Comparison of ENCODE assay signal across 26 cellular contexts in the genomic region with DNA sequence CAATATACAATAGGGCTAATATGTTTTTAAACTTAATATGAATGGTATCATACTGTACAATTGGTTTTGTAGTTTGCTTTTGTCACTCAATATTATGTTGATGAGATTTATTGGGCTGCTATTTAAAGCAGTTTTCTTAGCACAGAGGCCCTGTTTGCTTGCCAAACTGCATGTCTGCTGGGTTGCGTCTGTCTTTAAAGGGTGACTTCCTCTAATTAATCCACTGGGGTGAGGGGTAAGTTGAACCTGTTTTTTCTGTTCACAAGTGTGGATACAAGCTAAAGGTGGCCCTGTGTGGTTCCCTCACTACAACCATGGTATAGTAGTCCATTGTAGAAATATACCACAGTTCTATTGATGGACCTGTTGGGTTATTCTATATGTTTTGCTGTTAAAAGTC.
"Had no signal": no experiment of that assay in that cellular context is flagged by ENCODE, and none has a peak within 500 bp of the region (broad histone marks: within the 10 kb centered on the region; RNA-seq: fewer than 3 reads in every experiment).

No MANE protein-coding gene starts in this region.

- H3K9me3 Mint-ChIP-seq: activated naive CD8-positive, alpha-beta T cell treated with anti-CD3 and anti-CD28 coated beads for 36 hours; activated T-helper 17 cell treated with anti-CD3 and anti-CD28 coated beads, Interleukin-2, amount 50 U/mL, for 72 hours; effector memory CD8-positive, alpha-beta T cell; naive B cell; neural crest cell had no signal

- H3K4me3 Mint-ChIP-seq: activated CD8-positive, alpha-beta T cell treated with anti-CD3 and anti-CD28 coated beads, Interleukin-2, amount 10 ng/mL, durations not matched to agents 7 days and 5 days; activated naive CD8-positive, alpha-beta T cell treated with anti-CD3 and anti-CD28 coated beads for 36 hours; activated T-helper 17 cell treated with anti-CD3 and anti-CD28 coated beads, Interleukin-2, amount 50 U/mL, for 72 hours; effector memory CD8-positive, alpha-beta T cell; neural crest cell had no signal

- H3K9me3 ChIP-seq: breast epithelium, colonic mucosa, lower lobe of right lung, spleen, testis, uterus had no signal

- H3K27ac Mint-ChIP-seq: activated CD8-positive, alpha-beta T cell treated with anti-CD3 and anti-CD28 coated beads, Interleukin-2, amount 10 ng/mL, durations not matched to agents 7 days and 5 days; activated naive CD8-positive, alpha-beta T cell treated with anti-CD3 and anti-CD28 coated beads for 36 hours had no signal

- H3K4me3 ChIP-seq: breast epithelium, colonic mucosa, dorsolateral prefrontal cortex, lower lobe of right lung, spleen, testis, uterus had no signal

- H3K4me1 Mint-ChIP-seq: neural crest cell had no signal

- H3K27me3 ChIP-seq: breast epithelium, colonic mucosa, dorsolateral prefrontal cortex, spleen, testis, uterus had no signal

- ATAC-seq: activated CD8-positive, alpha-beta T cell treated with anti-CD3 and anti-CD28 coated beads, Interleukin-2, amount 10 ng/mL, durations not matched to agents 7 days and 5 days; activated T-helper 17 cell treated with anti-CD3 and anti-CD28 coated beads, Interleukin-2, amount 50 U/mL, for 72 hours; effector memory CD8-positive, alpha-beta T cell; esophagus mucosa; lower lobe of right lung had no signal

- H3K27me3 Mint-ChIP-seq: activated naive CD8-positive, alpha-beta T cell treated with anti-CD3 and anti-CD28 coated beads for 36 hours; activated T-helper 17 cell treated with anti-CD3 and anti-CD28 coated beads, Interleukin-2, amount 50 U/mL, for 72 hours; effector memory CD8-positive, alpha-beta T cell; naive B cell had no signal

- FAIRE-seq: astrocyte, endothelial cell of umbilical vein, islet of Langerhans, TTC549 had no signal

- H3K27ac ChIP-seq: breast epithelium, colonic mucosa, lower lobe of right lung, spleen, testis, uterus had no signal

- H3K4me1 ChIP-seq: breast epithelium, colonic mucosa, testis, uterus had no signal

- H3K36me3 ChIP-seq: breast epithelium, colonic mucosa, uterus had no signal

- DNase-seq: activated CD4-positive, alpha-beta T cell treated with anti-CD3 and anti-CD28 coated beads for 1 hour; activated CD4-positive, alpha-beta T cell treated with anti-CD3 and anti-CD28 coated beads, Interleukin-2, amount 50 U/mL, for 1 hour; activated CD8-positive, alpha-beta T cell treated with anti-CD3 and anti-CD28 coated beads, Interleukin-2, amount 10 ng/mL, durations not matched to agents 7 days and 5 days; activated naive CD8-positive, alpha-beta T cell treated with anti-CD3 and anti-CD28 coated beads for 36 hours; colonic mucosa; dorsolateral prefrontal cortex; effector memory CD8-positive, alpha-beta T cell; foreskin melanocyte; lower lobe of right lung; mesendoderm; naive B cell; occipital lobe; spleen; stimulated activated CD4-positive, alpha-beta T cell treated with anti-CD3 and anti-CD28 coated beads, Interleukin-4, amount 100 ng/mL, for 1 hour; stimulated activated naive CD4-positive, alpha-beta T cell; testis; trophoblast cell; uterus had no signal
